Comparison of ENCODE assay signal across 18 cellular contexts in the genomic region with DNA sequence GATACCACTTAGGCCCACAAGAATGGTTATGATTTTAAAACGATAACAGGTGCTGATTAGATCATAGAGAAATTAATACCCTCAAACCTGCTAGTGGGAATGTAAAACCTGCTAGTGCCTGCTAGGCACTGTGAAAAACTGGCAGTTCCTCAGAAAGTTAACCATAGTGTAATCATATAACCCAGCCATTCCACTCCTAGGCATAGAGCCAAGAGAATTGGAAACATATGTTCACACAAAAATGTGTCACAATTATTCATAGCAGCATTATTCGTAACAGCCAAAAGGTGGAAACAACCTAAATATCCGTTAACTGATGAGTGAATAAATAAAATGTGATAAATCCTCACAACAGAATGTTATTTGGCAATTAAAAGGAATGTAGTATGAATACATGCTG.
DNase-seq lines count a peak whose midpoint lies in the region; ATAC-seq and TF ChIP-seq lines count a peak whose summit lies in the region.
"Had no signal": no experiment of that assay in that cellular context is flagged by ENCODE, and none has a peak within 500 bp of the region (broad histone marks: within the 10 kb centered on the region; RNA-seq: fewer than 3 reads in every experiment).

No MANE protein-coding gene starts in this region.

- H3K4me2 ChIP-seq in DOHH2 (ENCODE audit: low read length) = peak overlapping the region; percentile 1; the same call in 1 of the 2 replicates
- H3K4me2 ChIP-seq: SK-N-SH had no signal

- H3K9me3 ChIP-seq in DOHH2 (ENCODE audit: control insufficient read depth, insufficient read depth, low read length) (peaks cover 6% of the 10 kb centered on the region), adipocyte (ENCODE audit: control insufficient read depth, low read length) (no peaks in the 10 kb centered on the region)

- H3K9me2 ChIP-seq in DOHH2 (replicated peaks; ENCODE audit: control insufficient read depth, low read length) = no peaks in the 10 kb centered on the region
- H3K9me2 ChIP-seq: SK-N-SH had no signal

- DNase-seq in NCI-H1694 (lab: John Stamatoyannopoulos, UW) = peak; percentile 93
- peak; percentile 68 for DNase-seq in adipocyte (ENCODE audit: low read depth)
- peak; percentile 16 for DNase-seq in fibroblast of mammary gland (ENCODE audit: low read depth)
- no peak for DNase-seq in HK-2 (ENCODE audit: unreplicated experiment)
- DNase-seq in COLO829 (ENCODE audit: low spot score) = no peak
- DNase-seq: DND-41, GDM1, GOT3, NCI-H187 treated with DMSO at 0.1 percent for 48 hours, NCI-H748 treated with DMSO at 0.1 percent for 48 hours, PC-3, RPMI8226, SHP77 treated with DMSO at 0.1 percent for 48 hours, SK-N-SH, T-cell had no signal

- H4K20me1 ChIP-seq in DOHH2 (ENCODE audit: control insufficient read depth, insufficient read depth, low read depth, low read length) = no peaks in the 10 kb centered on the region

- TF ChIP-seq CTCF in DOHH2 (IDR thresholded peaks at IDR 0.05; ENCODE audit: low read depth, low read length, poor library complexity, severe bottlenecking) (no peak), fibroblast of mammary gland (conservative IDR thresholded peaks at IDR 0.05; ENCODE audit: control insufficient read depth, insufficient read depth, low read depth, low read length) (no peak)

- H3K9ac ChIP-seq in adipocyte (ENCODE audit: low read length) = no peak overlapping the region
- H3K9ac ChIP-seq: SK-N-SH had no signal

- ATAC-seq in HG03571 (IDR thresholded peaks at IDR 0.05; ENCODE audit: unreplicated experiment) = no peak
- ATAC-seq: PC-3, T-cell had no signal

- H3K4me3 ChIP-seq in DOHH2 (ENCODE audit: low read length) (no peak overlapping the region), adipocyte (ENCODE audit: low read length) (no peak overlapping the region), fibroblast of mammary gland (ENCODE audit: control insufficient read depth, low read depth, low read length) (no peak overlapping the region)

- H3K27me3 ChIP-seq in DOHH2 (ENCODE audit: control insufficient read depth, low read length) (no peaks in the 10 kb centered on the region), adipocyte (replicated peaks; ENCODE audit: control insufficient read depth, insufficient read depth, low read length) (no peaks in the 10 kb centered on the region)

- H3K27ac ChIP-seq in DOHH2 (ENCODE audit: low read depth, low read length) = peak overlapping the region; percentile 16; the same call in 1 of the 2 replicates
- H3K27ac ChIP-seq: C4-2B had no signal

- no peaks in the 10 kb centered on the region for H3K79me2 ChIP-seq in DOHH2 (ENCODE audit: control insufficient read depth, low read length)

- peaks cover 25% of the 10 kb centered on the region for H3K4me1 ChIP-seq in DOHH2 (ENCODE audit: control insufficient read depth, low read length)
- H3K4me1 ChIP-seq in adipocyte (ENCODE audit: control insufficient read depth, insufficient read depth, low read length) = no peaks in the 10 kb centered on the region

- no peaks in the 10 kb centered on the region for H3F3A ChIP-seq in DOHH2 (ENCODE audit: control insufficient read depth, insufficient read depth)

- H3K36me3 ChIP-seq in DOHH2 (ENCODE audit: control insufficient read depth, low read length) = peaks cover 6% of the 10 kb centered on the region; the same call in 1 of the 2 replicates
- no peaks in the 10 kb centered on the region for H3K36me3 ChIP-seq in adipocyte (ENCODE audit: control insufficient read depth, insufficient read depth, low read length, severe bottlenecking)

Comparison
In these comparisons a context has a peak if more than half of its experiments do, and no peak if none do; other contexts are left out.
1. DNase-seq: peak in NCI-H1694 (single experiment), adipocyte (single experiment) and fibroblast of mammary gland (single experiment); none in HK-2 (single experiment) and COLO829 (single experiment).